ENCODE assay signal across 21 cellular contexts in genomic region chr7:70029993-70030392, GRCh38.
"Had no signal": no experiment of that assay in that cellular context is flagged by ENCODE, and none has a peak within 500 bp of the region (broad histone marks: within the 10 kb centered on the region; RNA-seq: fewer than 3 reads in every experiment).

No MANE protein-coding gene starts in this region.

- H3K9me3 ChIP-seq: left ventricle myocardium inferior, ovary, right atrium auricular region, stomach, testis, thyroid gland, transverse colon, upper lobe of left lung, vagina had no signal

- DNase-seq: left ventricle myocardium inferior; mesendoderm; naive B cell; ovary; stimulated activated CD4-positive, alpha-beta T cell treated with anti-CD3 and anti-CD28 coated beads, Interleukin-12 subunit alpha, Interleukin-12 subunit beta, amount 100 ng/mL, for 4 hours; stimulated activated CD4-positive, alpha-beta T cell treated with anti-CD3 and anti-CD28 coated beads, Interleukin-15, amount 100 ng/mL, for 24 hours; stimulated activated CD4-positive, alpha-beta T cell treated with anti-CD3 and anti-CD28 coated beads, Interleukin-2, amount 100 ng/mL, for 24 hours; stimulated activated CD4-positive, alpha-beta T cell treated with anti-CD3 and anti-CD28 coated beads, Interleukin-4, amount 100 ng/mL, for 1 hour; stimulated activated naive B cell treated with anti-CD40 and anti-IgM and Interleukin-4, amounts not matched to agents 10 μg/mL and 1 μg/mL and 100 μg/mL, for 72 hours; stimulated activated naive CD8-positive, alpha-beta T cell treated with anti-CD3 and anti-CD28 coated beads, Interleukin-15, Interleukin-2, amounts not matched to agents 100 U/mL and 50 U/mL, for 24 hours; stomach; testis; thyroid gland; transverse colon; upper lobe of left lung had no signal

- ATAC-seq: natural killer cell treated with Interleukin-12 subunit alpha and Interleukin-12 subunit beta and Interleukin-15 and Interleukin-18, amount 100 ng/mL, for 72 hours; sciatic nerve; stimulated activated naive B cell treated with anti-CD40 and anti-IgM and Interleukin-4, amounts not matched to agents 10 μg/mL and 1 μg/mL and 100 μg/mL, for 72 hours; stimulated activated naive CD8-positive, alpha-beta T cell treated with anti-CD3 and anti-CD28 coated beads, Interleukin-15, Interleukin-2, amounts not matched to agents 100 U/mL and 50 U/mL, for 24 hours had no signal

- H3K27ac ChIP-seq: left ventricle myocardium inferior, ovary, right atrium auricular region, skin epidermis, stomach, testis, thyroid gland, transverse colon, upper lobe of left lung, vagina had no signal

- H3K4me3 ChIP-seq: left ventricle myocardium inferior, lung, ovary, right atrium auricular region, skin epidermis, stomach, testis, thyroid gland, transverse colon, upper lobe of left lung, vagina had no signal

- H3K27me3 ChIP-seq: ovary, right atrium auricular region, stomach, testis, thyroid gland, transverse colon, upper lobe of left lung, vagina had no signal

- H3K4me1 ChIP-seq: testis, transverse colon, vagina had no signal

- H3K36me3 ChIP-seq: left ventricle myocardium inferior, ovary, right atrium auricular region, stomach, thyroid gland, transverse colon, upper lobe of left lung, vagina had no signal
